Comparison of ENCODE assay signal across 8 cellular contexts in the genomic region with DNA sequence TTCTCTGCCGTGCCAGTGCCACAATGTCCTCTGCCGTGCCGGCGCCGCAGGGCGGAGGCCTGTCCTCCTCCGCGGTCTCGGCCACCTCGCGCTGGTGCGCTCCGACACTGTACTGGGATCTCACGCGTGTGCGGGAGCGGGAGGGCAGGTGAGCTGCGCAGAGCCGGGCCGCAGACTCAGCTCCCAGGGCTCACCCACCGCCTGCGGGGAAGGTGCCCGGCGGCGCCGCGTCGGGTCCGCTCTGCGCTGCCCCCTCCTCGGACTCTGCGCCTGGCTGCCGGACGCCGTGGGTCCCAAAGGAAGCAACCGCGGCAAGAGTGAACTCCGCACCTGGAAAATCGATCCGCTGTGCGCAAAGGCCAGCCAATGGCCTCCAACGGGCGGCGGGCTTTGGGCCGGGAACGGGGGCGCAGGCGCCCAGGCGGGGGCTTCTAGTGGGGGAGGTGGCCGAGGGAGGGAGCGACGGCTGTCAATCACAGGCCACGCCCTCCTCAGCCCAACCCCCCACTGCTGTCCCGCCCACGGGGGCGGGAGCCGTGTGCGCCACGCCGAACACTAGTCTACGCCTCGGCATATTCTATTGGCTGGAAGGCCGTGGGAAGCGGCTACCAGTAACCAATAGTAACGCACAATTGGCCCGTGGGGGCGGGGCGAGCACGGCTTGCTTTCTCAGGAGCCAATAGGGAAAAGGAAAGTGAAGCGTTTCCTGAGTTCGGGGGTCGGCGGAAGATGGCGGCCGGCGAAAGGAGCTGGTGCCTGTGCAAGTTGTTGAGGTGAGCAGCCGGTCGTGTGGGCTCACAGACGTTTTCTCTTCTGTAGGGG. TPM values are rescaled to one million over a fixed set of nuclear protein-coding genes. Genes with fewer than 3 reads are reported as not detected.
DNase-seq lines count a peak whose midpoint lies in the region; TF ChIP-seq lines count a peak whose summit lies in the region.

A gene with protein sequence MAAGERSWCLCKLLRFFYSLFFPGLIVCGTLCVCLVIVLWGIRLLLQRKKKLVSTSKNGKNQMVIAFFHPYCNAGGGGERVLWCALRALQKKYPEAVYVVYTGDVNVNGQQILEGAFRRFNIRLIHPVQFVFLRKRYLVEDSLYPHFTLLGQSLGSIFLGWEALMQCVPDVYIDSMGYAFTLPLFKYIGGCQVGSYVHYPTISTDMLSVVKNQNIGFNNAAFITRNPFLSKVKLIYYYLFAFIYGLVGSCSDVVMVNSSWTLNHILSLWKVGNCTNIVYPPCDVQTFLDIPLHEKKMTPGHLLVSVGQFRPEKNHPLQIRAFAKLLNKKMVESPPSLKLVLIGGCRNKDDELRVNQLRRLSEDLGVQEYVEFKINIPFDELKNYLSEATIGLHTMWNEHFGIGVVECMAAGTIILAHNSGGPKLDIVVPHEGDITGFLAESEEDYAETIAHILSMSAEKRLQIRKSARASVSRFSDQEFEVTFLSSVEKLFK (plus strand): TSS at position 709 of the 822 bp plus-strand sequence. CDS start 21 bp downstream, at position 730.

- H3K36me3 ChIP-seq in H7 (replicated peaks; ENCODE audit: control insufficient read depth, insufficient read depth, low read length) = no peaks in the 10 kb centered on the region
- no peaks in the 10 kb centered on the region for H3K36me3 ChIP-seq in neural cell (ENCODE audit: insufficient read depth, low read length)
- peaks cover 0 to 15% (median 11%) of the 10 kb centered on the region in 4 donors for H3K36me3 ChIP-seq in stomach

- H3K4me2 ChIP-seq in neural cell (ENCODE audit: low read length) = peak within 1 kb of the TSS; percentile 81

- TF ChIP-seq EP300 in neural cell (conservative IDR thresholded peaks at IDR 0.05; ENCODE audit: poor library complexity, severe bottlenecking) = peak; percentile 65
- no peak for TF ChIP-seq EP300 in stomach (IDR thresholded peaks at IDR 0.05)

- H2AFZ ChIP-seq in neural cell (ENCODE audit: low read depth, low read length) = peak within 1 kb of the TSS; percentile 88

- TF ChIP-seq POLR2A in stomach (IDR thresholded peaks at IDR 0.05) = no peak

- DNase-seq in ELF-1 (ENCODE audit: low read depth, low spot score) (peak; percentile 100), H7 (peak; percentile 99), M059J (ENCODE audit: low read depth) (peak; percentile 95), SHP77 (lab: John Stamatoyannopoulos, UW) (peak; percentile 92 to 93), fibroblast of the conjunctiva (ENCODE audit: low read depth) (peak; percentile 96), stomach (peak; percentile 100)
- peak; percentile 99 for DNase-seq in activated effector memory CD4-positive, alpha-beta T cell treated with Interleukin-2 at 50 U/mL for 16 hours

- peak; percentile 50 for TF ChIP-seq RAD21 in neural cell (conservative IDR thresholded peaks at IDR 0.05)

- whole genome bisulfite sequencing in stomach, 5 donors = 0 to 1% (median 0%) methylated on average over 41 to 79 of the region's 79 CpGs

- TF ChIP-seq CTCF in neural cell (IDR thresholded peaks at IDR 0.05; ENCODE audit: poor library complexity, severe bottlenecking) = no peak
- TF ChIP-seq CTCF in stomach (IDR thresholded peaks at IDR 0.05) = no peak

- H3K9ac ChIP-seq in neural cell (ENCODE audit: low read length) = peak within 1 kb of the TSS; percentile 78

- H3K4me3 ChIP-seq in H7 (ENCODE audit: insufficient read depth, low read depth, low read length) (peak within 1 kb of the TSS; percentile 93), neural cell (ENCODE audit: low read length) (peak within 1 kb of the TSS; percentile 100), stomach (peak within 1 kb of the TSS; percentile 74 to 99 (median 92))

- H3K9me3 ChIP-seq in neural cell (ENCODE audit: low read length) = no peaks in the 10 kb centered on the region
- H3K9me3 ChIP-seq in stomach = no peaks in the 10 kb centered on the region

- peaks cover 13 to 42% (median 34%) of the 10 kb centered on the region in 4 donors for H3K4me1 ChIP-seq in stomach

- H3K27me3 ChIP-seq in H7 (ENCODE audit: control insufficient read depth, insufficient read depth, low read length) = peaks cover 23% of the 10 kb centered on the region
- no peaks in the 10 kb centered on the region for H3K27me3 ChIP-seq in neural cell (ENCODE audit: insufficient read depth, low read depth, low read length)
- peaks cover 0 to 7% (median 0%) of the 10 kb centered on the region in 3 donors for H3K27me3 ChIP-seq in stomach

- H3K27ac ChIP-seq in neural cell (ENCODE audit: low read length) = peak within 1 kb of the TSS; percentile 62
- peak within 1 kb of the TSS; percentile 77 to 83 (median 78) for H3K27ac ChIP-seq in stomach

- H4K20me1 ChIP-seq in neural cell (ENCODE audit: insufficient read depth) = no peaks in the 10 kb centered on the region

- intact Hi-C loops in stomach (cut with DNase I; ENCODE audit: low total_unique reads) = no loop called here

- H3K9me2 ChIP-seq in neural cell (ENCODE audit: insufficient read depth, low read length) = no peaks in the 10 kb centered on the region

- H3F3A ChIP-seq in neural cell (ENCODE audit: insufficient read depth, low read length, poor library complexity, severe bottlenecking) = no peaks in the 10 kb centered on the region

- peaks cover 44% of the 10 kb centered on the region for H3K79me2 ChIP-seq in neural cell (replicated peaks; ENCODE audit: insufficient read depth, low read length)

TF ChIP-seq in neural cell, 6 proteins besides CTCF, POLR2A, EP300 and RAD21:
- no peak for TF ChIP-seq TAF1 (IDR thresholded peaks at IDR 0.05; ENCODE audit: low read depth)
- no peak for TF ChIP-seq EZH2 (IDR thresholded peaks at IDR 0.05; ENCODE audit: borderline replicate concordance, insufficient read depth, low read length, poor library complexity, severe bottlenecking)
- TF ChIP-seq, protein P1, sequence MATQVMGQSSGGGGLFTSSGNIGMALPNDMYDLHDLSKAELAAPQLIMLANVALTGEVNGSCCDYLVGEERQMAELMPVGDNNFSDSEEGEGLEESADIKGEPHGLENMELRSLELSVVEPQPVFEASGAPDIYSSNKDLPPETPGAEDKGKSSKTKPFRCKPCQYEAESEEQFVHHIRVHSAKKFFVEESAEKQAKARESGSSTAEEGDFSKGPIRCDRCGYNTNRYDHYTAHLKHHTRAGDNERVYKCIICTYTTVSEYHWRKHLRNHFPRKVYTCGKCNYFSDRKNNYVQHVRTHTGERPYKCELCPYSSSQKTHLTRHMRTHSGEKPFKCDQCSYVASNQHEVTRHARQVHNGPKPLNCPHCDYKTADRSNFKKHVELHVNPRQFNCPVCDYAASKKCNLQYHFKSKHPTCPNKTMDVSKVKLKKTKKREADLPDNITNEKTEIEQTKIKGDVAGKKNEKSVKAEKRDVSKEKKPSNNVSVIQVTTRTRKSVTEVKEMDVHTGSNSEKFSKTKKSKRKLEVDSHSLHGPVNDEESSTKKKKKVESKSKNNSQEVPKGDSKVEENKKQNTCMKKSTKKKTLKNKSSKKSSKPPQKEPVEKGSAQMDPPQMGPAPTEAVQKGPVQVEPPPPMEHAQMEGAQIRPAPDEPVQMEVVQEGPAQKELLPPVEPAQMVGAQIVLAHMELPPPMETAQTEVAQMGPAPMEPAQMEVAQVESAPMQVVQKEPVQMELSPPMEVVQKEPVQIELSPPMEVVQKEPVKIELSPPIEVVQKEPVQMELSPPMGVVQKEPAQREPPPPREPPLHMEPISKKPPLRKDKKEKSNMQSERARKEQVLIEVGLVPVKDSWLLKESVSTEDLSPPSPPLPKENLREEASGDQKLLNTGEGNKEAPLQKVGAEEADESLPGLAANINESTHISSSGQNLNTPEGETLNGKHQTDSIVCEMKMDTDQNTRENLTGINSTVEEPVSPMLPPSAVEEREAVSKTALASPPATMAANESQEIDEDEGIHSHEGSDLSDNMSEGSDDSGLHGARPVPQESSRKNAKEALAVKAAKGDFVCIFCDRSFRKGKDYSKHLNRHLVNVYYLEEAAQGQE (IDR thresholded peaks at IDR 0.05; ENCODE audit: borderline replicate concordance) = peak; percentile 44
- TF ChIP-seq SMC3 (conservative IDR thresholded peaks at IDR 0.05; ENCODE audit: poor library complexity) = peak; percentile 54
- TF ChIP-seq POLR2AphosphoS5 (IDR thresholded peaks at IDR 0.05) = peak; percentile 89
- TF ChIP-seq MXI1 (conservative IDR thresholded peaks at IDR 0.05; ENCODE audit: poor library complexity, severe bottlenecking) = peak; percentile 84

RNA-seq across cellular contexts. Expression of the gene that starts here (rescaled TPM):
- total RNA-seq in H7 (2014; rRNA removed; shearing (Covaris generic)) = 10.3 and 12.1 TPM in 2 replicates
- total RNA-seq in M059J (2014; rRNA removed; shearing (Covaris generic)) = 20.7 and 26.1 TPM in 2 replicates
- polyA plus RNA-seq in neural cell (22.8 and 29.2 TPM in 2 replicates), stomach (1 to 10 TPM; 1.4 to 2.7 (median 2.3) TPM)
- 34.6 and 48.7 TPM in 2 replicates for polyA minus RNA-seq in neural cell
- 10 to 100 TPM in 3 of 5 donors, 1 to 10 TPM in 2; 2.9 to 37.4 (median 21.9) TPM for total RNA-seq in stomach

Comparison
In these comparisons a context has a peak if more than half of its experiments do, and no peak if none do; other contexts are left out.
1. Peak in every context shown above with its lines: DNase-seq, H3K4me3 ChIP-seq and H3K27ac ChIP-seq.